In genomic region chr2:203586696-203587095, GRCh38 we compare ENCODE assay signal across 19 cellular contexts. TPM values are rescaled to one million over a fixed set of nuclear protein-coding genes. Genes with fewer than 3 reads are reported as not detected.
A peak's percentile ranks its signal among the peaks of the same experiment; 100 is the strongest.
DNase-seq lines count a peak whose midpoint lies in the region; ATAC-seq, FAIRE-seq and TF ChIP-seq lines count a peak whose summit lies in the region.
"Had no signal": no experiment of that assay in that cellular context is flagged by ENCODE, and none has a peak within 500 bp of the region (broad histone marks: within the 10 kb centered on the region; RNA-seq: fewer than 3 reads in every experiment).

No MANE protein-coding gene starts in this region.

- H3K27me3 Mint-ChIP-seq in activated CD4-positive, alpha-beta T cell treated with anti-CD3 and anti-CD28 coated beads, Interleukin-2, amount 10 ng/mL, durations not matched to agents 24 days and 14 days, result peaks cover 54% of the 10 kb centered on the region
- H3K27me3 Mint-ChIP-seq: activated naive CD4-positive, alpha-beta T cell treated with anti-CD3 and anti-CD28 coated beads, Interleukin-2, amount 50 U/mL, for 24 hours had no signal

- no peak overlapping the region for H3K27ac Mint-ChIP-seq in activated CD4-positive, alpha-beta T cell treated with anti-CD3 and anti-CD28 coated beads, Interleukin-2, amount 10 ng/mL, durations not matched to agents 24 days and 14 days
- H3K27ac Mint-ChIP-seq: activated CD8-positive, alpha-beta T cell treated with anti-CD3 and anti-CD28 coated beads, Interleukin-2, amount 10 ng/mL, durations not matched to agents 7 days and 5 days; activated naive CD4-positive, alpha-beta T cell treated with anti-CD3 and anti-CD28 coated beads, Interleukin-2, amount 50 U/mL, for 24 hours had no signal

- H3K9me3 Mint-ChIP-seq in activated CD4-positive, alpha-beta T cell treated with anti-CD3 and anti-CD28 coated beads, Interleukin-2, amount 10 ng/mL, durations not matched to agents 24 days and 14 days, result no peaks in the 10 kb centered on the region
- H3K9me3 Mint-ChIP-seq: activated naive CD4-positive, alpha-beta T cell treated with anti-CD3 and anti-CD28 coated beads, Interleukin-2, amount 50 U/mL, for 24 hours had no signal

- FAIRE-seq in H54 (lab: Jason Lieb, UNC), result peak; percentile 64
- FAIRE-seq: colon had no signal

- DNase-seq in H54 (ENCODE audit: insufficient read length, low spot score), result no peak
- DNase-seq in SK-N-DZ (ENCODE audit: low spot score), result peak; percentile 35
- peak; percentile 34 for DNase-seq in fibroblast of peridontal ligament (ENCODE audit: extremely low read depth)
- DNase-seq in skeletal muscle cell (ENCODE audit: low read depth), result peak; percentile 16
- no peak for DNase-seq in activated CD4-positive, alpha-beta T cell treated with anti-CD3 and anti-CD28 coated beads, Interleukin-2, amount 10 ng/mL, durations not matched to agents 24 days and 14 days
- DNase-seq in stimulated activated CD4-positive, alpha-beta T cell treated with anti-CD3 and anti-CD28 coated beads, Interleukin-12 subunit alpha, Interleukin-12 subunit beta, amount 100 ng/mL, for 4 hours, result no peak
- DNase-seq: activated CD4-positive, CD25-positive, alpha-beta regulatory T cell; activated CD8-positive, alpha-beta T cell treated with anti-CD3 and anti-CD28 coated beads, Interleukin-2, amount 10 ng/mL, durations not matched to agents 7 days and 5 days; activated T-cell treated with anti-CD3 and anti-CD28 coated beads, Interleukin-2, amount 50 U/mL, for 48 hours; AML-193; DMS79 treated with DMSO at 0.1 percent for 48 hours; Kasumi-1; mucosa of descending colon; NCI-H1105; SJCRH30 had no signal

- no peak for ATAC-seq in HG03280 (IDR thresholded peaks at IDR 0.05; ENCODE audit: unreplicated experiment)
- ATAC-seq: activated CD8-positive, alpha-beta T cell treated with anti-CD3 and anti-CD28 coated beads, Interleukin-2, amount 10 ng/mL, durations not matched to agents 7 days and 5 days; left lobe of liver; mucosa of descending colon had no signal

- intact Hi-C loops in activated CD4-positive, alpha-beta T cell treated with anti-CD3 and anti-CD28 coated beads, Interleukin-2, amount 10 ng/mL, durations not matched to agents 24 days and 14 days (cut with micrococcal nuclease), result no loop called here

- H3K4me3 ChIP-seq in skeletal muscle cell (ENCODE audit: low read depth, low read length), result no peak overlapping the region
- H3K4me3 ChIP-seq: mucosa of descending colon, SJCRH30 had no signal

- H3K4me3 Mint-ChIP-seq in activated CD4-positive, alpha-beta T cell treated with anti-CD3 and anti-CD28 coated beads, Interleukin-2, amount 10 ng/mL, durations not matched to agents 24 days and 14 days, result no peak overlapping the region
- H3K4me3 Mint-ChIP-seq: activated CD8-positive, alpha-beta T cell treated with anti-CD3 and anti-CD28 coated beads, Interleukin-2, amount 10 ng/mL, durations not matched to agents 7 days and 5 days; activated naive CD4-positive, alpha-beta T cell treated with anti-CD3 and anti-CD28 coated beads, Interleukin-2, amount 50 U/mL, for 24 hours had no signal

- H3K36me3 Mint-ChIP-seq in activated CD4-positive, alpha-beta T cell treated with anti-CD3 and anti-CD28 coated beads, Interleukin-2, amount 10 ng/mL, durations not matched to agents 24 days and 14 days (ENCODE audit: low read depth), result no peaks in the 10 kb centered on the region
- H3K36me3 Mint-ChIP-seq: activated naive CD4-positive, alpha-beta T cell treated with anti-CD3 and anti-CD28 coated beads, Interleukin-2, amount 50 U/mL, for 24 hours had no signal

- no peak for TF ChIP-seq POLR2A in H54 (IDR thresholded peaks at IDR 0.05; ENCODE audit: low read depth, low read length)

- H3K4me1 Mint-ChIP-seq in activated CD4-positive, alpha-beta T cell treated with anti-CD3 and anti-CD28 coated beads, Interleukin-2, amount 10 ng/mL, durations not matched to agents 24 days and 14 days, result peaks cover 16% of the 10 kb centered on the region

RNA-seq across cellular contexts. Expression of gene RAPH1, which starts 51.6 kb away (rescaled TPM):
- polyA plus RNA-seq in SK-N-DZ (2014; cell fraction: cytosol; rRNA removed), result 7.7 and 9.2 TPM in 2 replicates
- polyA plus RNA-seq in SK-N-DZ (2014; cell fraction: nucleus; rRNA removed), result 6.4 and 11.2 TPM in 2 replicates
- total RNA-seq in activated CD4-positive, alpha-beta T cell treated with anti-CD3 and anti-CD28 coated beads, Interleukin-2, amount 10 ng/mL, durations not matched to agents 24 days and 14 days, result 6.0 and 6.1 TPM in 2 replicates

Comparison
In these comparisons a context has a peak if more than half of its experiments do, and no peak if none do; other contexts are left out.
1. DNase-seq: peak in SK-N-DZ (single experiment), fibroblast of peridontal ligament (single experiment) and skeletal muscle cell (single experiment); none in H54 (single experiment), activated CD4-positive, alpha-beta T cell treated with anti-CD3 and anti-CD28 coated beads, Interleukin-2, amount 10 ng/mL, durations not matched to agents 24 days and 14 days (single experiment) and stimulated activated CD4-positive, alpha-beta T cell treated with anti-CD3 and anti-CD28 coated beads, Interleukin-12 subunit alpha, Interleukin-12 subunit beta, amount 100 ng/mL, for 4 hours (single experiment).